ENCODE assay signal across 2 cellular contexts in the genomic region with DNA sequence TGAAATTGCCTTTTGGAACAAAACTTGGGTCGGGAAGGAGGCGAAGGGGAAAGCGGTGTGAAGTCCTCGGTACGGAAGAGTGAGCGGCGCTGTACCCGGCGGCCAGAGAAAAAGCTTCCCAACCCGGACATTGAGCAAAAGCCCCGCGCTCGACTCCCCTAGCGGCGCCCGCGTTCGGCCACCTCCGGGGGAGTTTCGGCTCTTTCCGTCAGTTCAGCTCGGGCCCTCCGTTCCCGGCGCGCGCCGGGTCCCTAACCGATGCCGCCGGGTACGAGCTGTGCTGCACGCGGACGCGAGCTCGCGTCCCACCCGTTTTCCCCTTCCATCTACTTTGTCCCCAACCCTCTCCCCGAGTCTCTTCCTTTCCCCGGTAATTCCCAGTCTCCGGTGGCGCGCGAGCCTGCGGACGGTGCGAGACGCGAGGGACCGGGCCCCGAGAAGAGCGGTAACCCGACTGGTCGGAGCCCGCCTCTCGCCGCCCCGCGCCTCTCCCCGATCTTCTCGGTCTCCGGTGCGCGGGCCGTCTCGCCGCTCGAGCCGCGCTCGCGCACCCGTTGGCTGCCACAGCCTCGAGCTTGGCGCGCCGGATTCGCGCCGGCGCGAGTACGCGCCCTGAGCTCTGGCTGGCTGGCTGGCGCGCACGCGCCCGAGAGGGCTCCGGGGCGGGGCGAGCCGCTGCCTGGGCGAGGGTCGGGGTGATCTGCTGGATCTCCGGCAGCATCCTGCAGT.
TF ChIP-seq lines count a peak whose summit lies in the region.

No MANE protein-coding gene starts in this region.

TF ChIP-seq in GM23338, 12 proteins besides CTCF, POLR2A, EP300 and RAD21:
- peak; percentile 86 for TF ChIP-seq POLR2AphosphoS5 (IDR thresholded peaks at IDR 0.05; ENCODE audit: low read depth)
- TF ChIP-seq NANOG (IDR thresholded peaks at IDR 0.05; ENCODE audit: borderline replicate concordance) = no peak
- TF ChIP-seq ETS1 (IDR thresholded peaks at IDR 0.05) = no peak
- TF ChIP-seq EZH2 (IDR thresholded peaks at IDR 0.05; ENCODE audit: low read depth, unreplicated experiment) = no peak
- peak; percentile 13 for TF ChIP-seq REST (IDR thresholded peaks at IDR 0.05; ENCODE audit: unreplicated experiment)

TF ChIP-seq in neural cell, 6 proteins besides CTCF, POLR2A, EP300 and RAD21:
- TF ChIP-seq MXI1 (conservative IDR thresholded peaks at IDR 0.05; ENCODE audit: poor library complexity, severe bottlenecking) = peak; percentile 86
- TF ChIP-seq REST (IDR thresholded peaks at IDR 0.05; ENCODE audit: borderline replicate concordance) = peak; percentile 75
- peak; percentile 26 for TF ChIP-seq SMC3 (conservative IDR thresholded peaks at IDR 0.05; ENCODE audit: poor library complexity)
- peak; percentile 77 for TF ChIP-seq TAF1 (IDR thresholded peaks at IDR 0.05; ENCODE audit: low read depth)
- TF ChIP-seq EZH2 (IDR thresholded peaks at IDR 0.05; ENCODE audit: borderline replicate concordance, insufficient read depth, low read length, poor library complexity, severe bottlenecking) = no peak
- no peak for TF ChIP-seq POLR2AphosphoS5 (IDR thresholded peaks at IDR 0.05)
